10 cellular contexts compared by ENCODE assay signal in the genomic region with DNA sequence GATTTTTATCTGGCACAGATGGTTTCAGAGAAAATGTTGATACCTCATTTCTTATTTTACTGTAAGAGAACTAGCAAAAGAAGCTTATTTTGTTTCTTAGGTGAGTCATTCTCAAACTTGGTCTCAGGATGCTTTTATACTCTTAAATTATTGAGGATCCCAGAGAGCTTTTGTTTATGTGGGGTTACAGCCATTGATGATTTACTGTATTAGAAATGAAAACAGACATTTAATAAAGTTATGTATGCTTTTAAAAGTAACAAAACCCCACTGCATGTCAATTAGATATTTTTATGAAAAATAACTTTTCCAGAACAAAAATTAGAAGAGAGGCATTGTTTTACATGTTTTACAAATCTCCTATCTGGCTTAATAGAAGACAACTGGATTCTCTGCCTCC.
"Had no signal": no experiment of that assay in that cellular context is flagged by ENCODE, and none has a peak within 500 bp of the region (broad histone marks: within the 10 kb centered on the region; RNA-seq: fewer than 3 reads in every experiment).

No MANE protein-coding gene starts in this region.

- DNase-seq: activated CD4-positive, CD25-positive, alpha-beta regulatory T cell treated with anti-CD3 and anti-CD28 coated beads, Interleukin-2, amount 50 U/mL, for 72 hours; activated effector memory CD4-positive, alpha-beta T cell treated with anti-CD3 and anti-CD28 coated beads, Interleukin-2, amount 50 U/mL, for 16 hours; colonic mucosa; effector memory CD4-positive, alpha-beta T cell; left lung; posterior cingulate gyrus had no signal

- H3K4me3 ChIP-seq: colonic mucosa, gastroesophageal sphincter, left lung, skin epidermis had no signal

- H3K9me3 ChIP-seq: colonic mucosa, gastroesophageal sphincter, left lung had no signal

- H3K27ac ChIP-seq: colonic mucosa, gastroesophageal sphincter, left lung, skin epidermis had no signal

- ATAC-seq: gastroesophageal sphincter, left lung had no signal

- H3K36me3 ChIP-seq: colonic mucosa, gastroesophageal sphincter, left lung had no signal

- H3K27me3 ChIP-seq: colonic mucosa, gastroesophageal sphincter, left lung had no signal

- FAIRE-seq: keratinocyte, urothelium cell line had no signal
